9 cellular contexts compared by ENCODE assay signal in the genomic region with DNA sequence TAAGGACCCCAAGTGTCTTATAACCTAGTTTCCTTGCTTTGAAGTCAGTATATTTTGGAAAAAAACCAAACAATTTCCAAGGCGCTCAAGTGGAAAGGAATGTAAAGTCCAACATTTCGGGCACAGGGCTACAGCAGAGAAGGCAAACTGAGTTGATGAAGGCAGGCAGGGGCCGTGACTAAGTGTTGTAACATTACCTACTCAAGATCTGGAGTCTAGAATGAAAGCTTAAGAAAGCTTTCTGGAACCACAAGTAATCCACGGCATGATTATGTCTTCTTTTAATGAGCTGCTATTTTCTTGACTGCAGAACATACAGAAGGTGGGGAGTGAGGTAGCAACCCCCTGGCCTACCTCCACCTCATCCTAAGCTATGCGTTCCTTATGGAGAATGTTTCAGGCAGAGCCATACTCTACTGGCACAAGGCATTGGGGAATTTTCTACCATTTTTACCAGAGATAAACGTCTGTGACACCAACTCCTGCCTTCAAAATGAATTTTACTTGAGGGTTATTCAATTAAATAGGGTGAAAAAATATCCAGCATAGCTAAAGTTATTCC. TPM values are rescaled to one million over a fixed set of nuclear protein-coding genes. Genes with fewer than 3 reads are reported as not detected.
DNase-seq lines count a peak whose midpoint lies in the region; ATAC-seq and TF ChIP-seq lines count a peak whose summit lies in the region.
"Had no signal": no experiment of that assay in that cellular context is flagged by ENCODE, and none has a peak within 500 bp of the region (broad histone marks: within the 10 kb centered on the region; RNA-seq: fewer than 3 reads in every experiment).

No MANE protein-coding gene starts in this region.

- no peak overlapping the region for H3K4me3 Mint-ChIP-seq in CD8-positive, alpha-beta memory T cell
- peak overlapping the region; percentile 46 for H3K4me3 Mint-ChIP-seq in neural progenitor cell

- H3K4me2 ChIP-seq in neural progenitor cell = peak overlapping the region; percentile 97

- H3K27ac ChIP-seq in CD8-positive, alpha-beta memory T cell (ENCODE audit: low read depth, low read length) = no peak overlapping the region
- H3K27ac ChIP-seq in neural progenitor cell = peak overlapping the region; percentile 100

- TF ChIP-seq CTCF in neural progenitor cell (IDR thresholded peaks at IDR 0.05) = no peak

- H3K27me3 Mint-ChIP-seq in CD8-positive, alpha-beta memory T cell = peaks cover 0 to 21% of the 10 kb centered on the region in 2 donors
- peaks cover 28% of the 10 kb centered on the region for H3K27me3 Mint-ChIP-seq in neural progenitor cell (ENCODE audit: insufficient read depth, low read depth)

- peaks cover 49 to 66% (median 66%) of the 10 kb centered on the region in 3 donors for H3K4me1 Mint-ChIP-seq in CD8-positive, alpha-beta memory T cell
- H3K4me1 Mint-ChIP-seq in neural progenitor cell = peaks cover 49% of the 10 kb centered on the region

- H3K27me3 ChIP-seq in CD8-positive, alpha-beta memory T cell (ENCODE audit: insufficient read depth, low read length, poor library complexity, severe bottlenecking) = no peaks in the 10 kb centered on the region
- no peaks in the 10 kb centered on the region for H3K27me3 ChIP-seq in neural progenitor cell

- H3K36me3 Mint-ChIP-seq in CD8-positive, alpha-beta memory T cell = peaks cover 17 to 79% (median 26%) of the 10 kb centered on the region in 3 donors
- H3K36me3 Mint-ChIP-seq in neural progenitor cell = peaks cover 39% of the 10 kb centered on the region

- POLR2A ChIA-PET in CD8-positive, alpha-beta memory T cell (lab: Charles Lee) = interaction anchor here (0.6 to 4.2 kb wide), 9 partner anchors 8 to 108 kb away, joined by 3 to 32 read pairs (median 3); a partner anchor contains a TSS

- H3K36me3 ChIP-seq in CD8-positive, alpha-beta memory T cell (ENCODE audit: insufficient read depth, low read length) = peaks cover 38% of the 10 kb centered on the region
- H3K36me3 ChIP-seq in neural progenitor cell = peaks cover 24% of the 10 kb centered on the region

- H3F3A ChIP-seq in neural progenitor cell (ENCODE audit: low read depth) = peaks cover 59% of the 10 kb centered on the region

- H4K20me1 ChIP-seq in neural progenitor cell (ENCODE audit: low read depth) = peaks cover 72% of the 10 kb centered on the region

- no peak for DNase-seq in CD8-positive, alpha-beta memory T cell
- DNase-seq in MV-4-11 (lab: John Stamatoyannopoulos, UW) (peak; percentile 16), cerebellar cortex (ENCODE audit: low spot score) (peak; percentile 33), neural progenitor cell (ENCODE audit: low spot score) (peak; percentile 32), NCI-H1105 treated with DMSO at 0.1 percent for 48 hours (lab: John Stamatoyannopoulos, UW) (no peak), NCI-H2029 treated with DMSO at 0.1 percent for 48 hours (lab: John Stamatoyannopoulos, UW) (no peak), middle frontal gyrus (ENCODE audit: extremely low spot score, low spot score) (no peak)
- DNase-seq: NCI-H1417 treated with DMSO at 0.1 percent for 48 hours had no signal

- H3K9ac ChIP-seq in neural progenitor cell = no peak overlapping the region

- H2AFZ ChIP-seq in neural progenitor cell (replicated peaks) = no peak overlapping the region

- H3K4me3 ChIP-seq in CD8-positive, alpha-beta memory T cell (ENCODE audit: low read length) = no peak overlapping the region
- H3K4me3 ChIP-seq in neural progenitor cell = no peak overlapping the region

- H3K27ac Mint-ChIP-seq in CD8-positive, alpha-beta memory T cell = peak overlapping the region; percentile 68 to 100 (median 100)
- no peak overlapping the region for H3K27ac Mint-ChIP-seq in neural progenitor cell

- no peak for ATAC-seq in esophagus mucosa

- H3K4me1 ChIP-seq in CD8-positive, alpha-beta memory T cell (ENCODE audit: insufficient read depth, low read length) = peaks cover 60% of the 10 kb centered on the region
- H3K4me1 ChIP-seq in neural progenitor cell = peaks cover 23% of the 10 kb centered on the region

- no peaks in the 10 kb centered on the region for H3K9me3 ChIP-seq in CD8-positive, alpha-beta memory T cell (ENCODE audit: low read length)
- H3K9me3 ChIP-seq in neural progenitor cell (ENCODE audit: low read depth) = no peaks in the 10 kb centered on the region

- H3K9me3 Mint-ChIP-seq in CD8-positive, alpha-beta memory T cell = peaks cover 0 to 4% (median 2%) of the 10 kb centered on the region in 5 donors
- peaks cover 7% of the 10 kb centered on the region for H3K9me3 Mint-ChIP-seq in neural progenitor cell

- CTCF ChIA-PET in CD8-positive, alpha-beta memory T cell (lab: Charles Lee) = interaction anchor here (0.9 to 4.3 kb wide), 12 partner anchors 11 to 159 kb away, joined by 3 to 40 read pairs (median 3); a partner anchor contains a TSS

- peaks cover 88% of the 10 kb centered on the region for H3K79me2 ChIP-seq in neural progenitor cell (ENCODE audit: low read depth)

RNA-seq across cellular contexts. Expression of a gene that starts 4.3 kb away (rescaled TPM):
- 100 to 1,000 TPM; 115 to 117 TPM for total RNA-seq in CD8-positive, alpha-beta memory T cell
- polyA plus RNA-seq in CD8-positive, alpha-beta memory T cell = 27.3 TPM
- total RNA-seq in neural progenitor cell (ENCODE audit: low replicate concordance) (38.6 and 46.4 TPM in 2 replicates), esophagus mucosa (30.0 TPM)

RNA-seq across cellular contexts. Expression of a gene that starts 4.9 kb away (rescaled TPM):
- 100 to 1,000 TPM; 102 to 103 TPM for total RNA-seq in CD8-positive, alpha-beta memory T cell
- polyA plus RNA-seq in CD8-positive, alpha-beta memory T cell = 113 TPM
- total RNA-seq in neural progenitor cell (ENCODE audit: low replicate concordance) (18.5 and 32.1 TPM in 2 replicates), esophagus mucosa (48.2 TPM)

RNA-seq across cellular contexts. Expression of a gene that starts 13.9 kb away (rescaled TPM):
- total RNA-seq in CD8-positive, alpha-beta memory T cell = 10 to 100 TPM; 10.5 to 10.7 TPM
- polyA plus RNA-seq in CD8-positive, alpha-beta memory T cell = 1.5 TPM
- total RNA-seq in neural progenitor cell (ENCODE audit: low replicate concordance) = 17.9 and 18.7 TPM in 2 replicates
- total RNA-seq in esophagus mucosa = 4.6 TPM

RNA-seq across cellular contexts. Expression of a gene that starts 34.2 kb away (rescaled TPM):
- 10 to 100 TPM; 35.9 to 42.2 TPM for total RNA-seq in CD8-positive, alpha-beta memory T cell
- polyA plus RNA-seq in CD8-positive, alpha-beta memory T cell = 11.8 TPM
- 3.7 and 9.4 TPM in 2 replicates for total RNA-seq in neural progenitor cell (ENCODE audit: low replicate concordance)
- 10.0 TPM for total RNA-seq in esophagus mucosa

RNA-seq across cellular contexts. Expression of a gene that starts 41.5 kb away (rescaled TPM):
- total RNA-seq in CD8-positive, alpha-beta memory T cell = 100 to 1,000 TPM; 127 to 133 TPM
- polyA plus RNA-seq in CD8-positive, alpha-beta memory T cell = 54.0 TPM
- total RNA-seq in neural progenitor cell (ENCODE audit: low replicate concordance) (43.9 and 56.0 TPM in 2 replicates), esophagus mucosa (27.1 TPM)

Comparison
In these comparisons a context has a peak if more than half of its experiments do, and no peak if none do; other contexts are left out.
1. DNase-seq: peak in MV-4-11 (single experiment), cerebellar cortex (single experiment) and neural progenitor cell (single experiment); none in CD8-positive, alpha-beta memory T cell (0 of 5), NCI-H1105 treated with DMSO at 0.1 percent for 48 hours (single experiment), NCI-H2029 treated with DMSO at 0.1 percent for 48 hours (single experiment) and middle frontal gyrus (single experiment).